In the genomic region with DNA sequence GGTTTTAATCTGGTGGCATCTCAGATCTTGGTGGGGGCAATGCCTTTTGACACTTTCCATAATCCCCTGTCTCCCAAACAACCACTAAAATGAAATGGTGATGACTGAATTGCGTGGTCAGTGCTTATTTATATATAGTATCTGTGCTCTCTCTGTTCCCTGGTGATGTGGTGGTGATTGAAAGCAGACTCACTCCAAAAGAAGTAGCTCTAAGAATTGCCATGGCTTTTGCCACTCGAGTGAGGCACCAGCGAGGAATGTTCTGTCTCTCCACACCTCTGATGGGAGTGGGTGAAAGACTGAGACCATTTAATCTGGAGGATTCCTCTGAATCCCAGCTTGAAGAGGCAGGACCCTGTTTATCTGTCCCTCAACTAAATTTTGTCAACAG, we compare ENCODE assay signal across 9 cellular contexts. TPM values are rescaled to one million over a fixed set of nuclear protein-coding genes. Genes with fewer than 3 reads are reported as not detected.
DNase-seq lines count a peak whose midpoint lies in the region; ATAC-seq, FAIRE-seq and TF ChIP-seq lines count a peak whose summit lies in the region.
"Had no signal": no experiment of that assay in that cellular context is flagged by ENCODE, and none has a peak within 500 bp of the region (broad histone marks: within the 10 kb centered on the region; RNA-seq: fewer than 3 reads in every experiment).

No MANE protein-coding gene starts in this region.

- peak overlapping the region in 16 of 21 experiments; percentile 0 to 95 (median 58) for H3K27ac ChIP-seq in skin epidermis

- peak; percentile 42 for FAIRE-seq in GM19239 (lab: Jason Lieb, UNC)
- FAIRE-seq: endometrium had no signal

- no peak for TF ChIP-seq CTCF in WI38 (IDR thresholded peaks at IDR 0.05; ENCODE audit: low read depth, low read length)

- no peak for ATAC-seq in GM18909 (IDR thresholded peaks at IDR 0.05; ENCODE audit: poor library complexity, unreplicated experiment)

- H3K4me3 ChIP-seq in WI38 (ENCODE audit: low read depth, low read length) = peak overlapping the region; percentile 81
- peak overlapping the region in 4 of 7 experiments; percentile 9 to 67 (median 36) for H3K4me3 ChIP-seq in skin epidermis

- DNase-seq in GM19239 (ENCODE audit: insufficient read length, low spot score) (no peak), fibroblast of the conjunctiva (ENCODE audit: low read depth) (peak; percentile 42), mucosa of gallbladder (ENCODE audit: low spot score) (no peak), NCI-H2171 (lab: John Stamatoyannopoulos, UW) (no peak)
- no peak for DNase-seq in effector CD8-positive, alpha-beta T cell (lab: John Stamatoyannopoulos, UW)

RNA-seq across cellular contexts. Expression of gene DUSP5, which starts 2.8 kb away (rescaled TPM):
- total RNA-seq in mucosa of gallbladder = 15.9 TPM
